1 cellular context compared by ENCODE assay signal in genomic region chr19:51441410-51442390, GRCh38.
A peak's percentile ranks its signal among the peaks of the same experiment; 100 is the strongest.
TF ChIP-seq lines count a peak whose summit lies in the region.

No MANE protein-coding gene starts in this region.

TF ChIP-seq in K562, 482 proteins besides CTCF, POLR2A, EP300 and RAD21 (continued from another document and continues in another):
- TF ChIP-seq ZNF318 (IDR thresholded peaks at IDR 0.05; ENCODE audit: borderline replicate concordance in 1 of 2, low read depth in 1 of 2) (peak in 1 of 2 experiments; percentile 52; a peak in 1 of 4 replicates), TARDBP (IDR thresholded peaks at IDR 0.05) (0 out of 2 replicates have a peak, but pooled peaks have one; percentile 5), GATAD2A (IDR thresholded peaks at IDR 0.05) (no peak), OTX1 (CRISPR knock-in tag; IDR thresholded peaks at IDR 0.05) (no peak), TCF15 (CRISPR knock-in tag; IDR thresholded peaks at IDR 0.05) (no peak), NRF1 (conservative IDR thresholded peaks at IDR 0.05 in 1 of 2, IDR thresholded peaks at IDR 0.05 in 1 of 2) (peak; percentile 94 to 95), CTCFL (IDR thresholded peaks at IDR 0.05; ENCODE audit: borderline replicate concordance, insufficient read depth, low read depth, low read length, poor library complexity, severe bottlenecking) (no peak), HIVEP1 (CRISPR knock-in tag; IDR thresholded peaks at IDR 0.05) (peak; percentile 37; the same call in 1 of the 2 replicates), EGR1 (conservative IDR thresholded peaks at IDR 0.05) (peak; percentile 96), PHTF2 (CRISPR knock-in tag; IDR thresholded peaks at IDR 0.05) (no peak), ZNF644 (tag; IDR thresholded peaks at IDR 0.05; ENCODE audit: low read depth) (peak; percentile 43; the same call in 1 of the 2 replicates), ELF1 (tag; IDR thresholded peaks at IDR 0.05) (peak; percentile 44; the same call in 1 of the 2 replicates), ZBTB12 (CRISPR knock-in tag; IDR thresholded peaks at IDR 0.05) (no peak), ELK3 (CRISPR knock-in tag; IDR thresholded peaks at IDR 0.05) (no peak), ZNF277 (CRISPR knock-in tag; IDR thresholded peaks at IDR 0.05; ENCODE audit: borderline replicate concordance) (no peak), CHD1 (IDR thresholded peaks at IDR 0.05; ENCODE audit: low read length) (no peak), KDM1A (IDR thresholded peaks at IDR 0.05) (peak in 1 of 2 experiments; percentile 33; a peak in 2 of 4 replicates), ZNF174 (CRISPR knock-in tag; IDR thresholded peaks at IDR 0.05) (no peak), NR2C1 (IDR thresholded peaks at IDR 0.05) (no peak), NR2C1 (tag; IDR thresholded peaks at IDR 0.05) (peak; percentile 49; the same call in 1 of the 2 replicates), ARID1B (IDR thresholded peaks at IDR 0.05) (peak; percentile 33; the same call in 1 of the 2 replicates), E2F5 (CRISPR knock-in tag; IDR thresholded peaks at IDR 0.05) (no peak), CHD4 (IDR thresholded peaks at IDR 0.05; ENCODE audit: insufficient read depth, insufficient replicate concordance, low read depth, low read length, poor library complexity, severe bottlenecking) (no peak), MGA (IDR thresholded peaks at IDR 0.05) (peak; percentile 68)
